ENCODE assay signal across 12 cellular contexts in genomic region chr1:161915051-161915503, GRCh38.
DNase-seq lines count a peak whose midpoint lies in the region; ATAC-seq and TF ChIP-seq lines count a peak whose summit lies in the region.
"Had no signal": no experiment of that assay in that cellular context is flagged by ENCODE, and none has a peak within 500 bp of the region (broad histone marks: within the 10 kb centered on the region; RNA-seq: fewer than 3 reads in every experiment).

No MANE protein-coding gene starts in this region.

- no peaks in the 10 kb centered on the region for H3K27me3 Mint-ChIP-seq in activated naive CD8-positive, alpha-beta T cell treated with anti-CD3 and anti-CD28 coated beads for 36 hours
- H3K27me3 Mint-ChIP-seq: CD4-positive, CD25-positive, alpha-beta regulatory T cell had no signal

- peak; percentile 87 for ATAC-seq in GM19351 (IDR thresholded peaks at IDR 0.05; ENCODE audit: unreplicated experiment)
- peak; percentile 49 for ATAC-seq in HG03045 (IDR thresholded peaks at IDR 0.05; ENCODE audit: unreplicated experiment)
- ATAC-seq: foreskin keratinocyte had no signal

- DNase-seq in GM10266 (ENCODE audit: extremely low spot score) (peak; percentile 44), DMS114 treated with DMSO at 0.1 percent for 48 hours (lab: John Stamatoyannopoulos, UW; ENCODE audit: unreplicated experiment) (no peak), NCI-H526 treated with DMSO at 0.1 percent for 48 hours (lab: John Stamatoyannopoulos, UW) (no peak), NCI-H2171 (lab: John Stamatoyannopoulos, UW) (no peak), amniotic stem cell (lab: John Stamatoyannopoulos, UW) (no peak)
- DNase-seq in activated naive CD8-positive, alpha-beta T cell treated with anti-CD3 and anti-CD28 coated beads for 36 hours, result peak; percentile 57
- DNase-seq: foreskin keratinocyte, NCI-H1694, uterus had no signal

- no peak for TF ChIP-seq CTCF in GM10266 (IDR thresholded peaks at IDR 0.05; ENCODE audit: control insufficient read depth, insufficient read depth, low read depth, missing control alignments)

- H3K4me3 Mint-ChIP-seq in activated naive CD8-positive, alpha-beta T cell treated with anti-CD3 and anti-CD28 coated beads for 36 hours, result no peak overlapping the region
- H3K4me3 Mint-ChIP-seq: CD4-positive, CD25-positive, alpha-beta regulatory T cell had no signal

- peaks cover 15% of the 10 kb centered on the region for H3K36me3 Mint-ChIP-seq in activated naive CD8-positive, alpha-beta T cell treated with anti-CD3 and anti-CD28 coated beads for 36 hours

- peaks cover 27% of the 10 kb centered on the region for H3K4me1 Mint-ChIP-seq in activated naive CD8-positive, alpha-beta T cell treated with anti-CD3 and anti-CD28 coated beads for 36 hours

- no peaks in the 10 kb centered on the region for H3K9me3 Mint-ChIP-seq in activated naive CD8-positive, alpha-beta T cell treated with anti-CD3 and anti-CD28 coated beads for 36 hours
- H3K9me3 Mint-ChIP-seq: CD4-positive, CD25-positive, alpha-beta regulatory T cell had no signal

- H3K27ac Mint-ChIP-seq in activated naive CD8-positive, alpha-beta T cell treated with anti-CD3 and anti-CD28 coated beads for 36 hours, result no peak overlapping the region
- H3K27ac Mint-ChIP-seq: CD4-positive, CD25-positive, alpha-beta regulatory T cell had no signal

Comparison
In these comparisons a context has a peak if more than half of its experiments do, and no peak if none do; other contexts are left out.
1. DNase-seq: peak in GM10266 (single experiment) and activated naive CD8-positive, alpha-beta T cell treated with anti-CD3 and anti-CD28 coated beads for 36 hours (single experiment); none in DMS114 treated with DMSO at 0.1 percent for 48 hours (single experiment), NCI-H526 treated with DMSO at 0.1 percent for 48 hours (single experiment), NCI-H2171 (single experiment) and amniotic stem cell (single experiment).